Comparison of ENCODE assay signal across 28 cellular contexts in genomic region chr9:959914-960313, GRCh38. TPM values are rescaled to one million over a fixed set of nuclear protein-coding genes. Genes with fewer than 3 reads are reported as not detected.
"Had no signal": no experiment of that assay in that cellular context is flagged by ENCODE, and none has a peak within 500 bp of the region (broad histone marks: within the 10 kb centered on the region; RNA-seq: fewer than 3 reads in every experiment).

No MANE protein-coding gene starts in this region.

- DNase-seq: activated B cell treated with CpG ODN at 0.5 μM for 24 hours; activated CD4-positive, alpha-beta T cell treated with anti-CD3 and anti-CD28 coated beads for 4 hours; activated CD4-positive, alpha-beta T cell treated with anti-CD3 and anti-CD28 coated beads, Interleukin-2, amount 50 U/mL, for 48 hours; activated CD8-positive, alpha-beta memory T cell treated with anti-CD3 and anti-CD28 coated beads, Interleukin-2, amount 50 U/mL, for 48 hours; activated naive CD4-positive, alpha-beta T cell treated with Interleukin-2 at 50 U/mL for 16 hours; activated naive CD8-positive, alpha-beta T cell treated with anti-CD3 and anti-CD28 coated beads for 36 hours; activated T-cell treated with anti-CD3 and anti-CD28 coated beads, Interleukin-2, amount 50 U/mL, for 4 hours; amniotic stem cell; cerebellar nuclear complex; esophagus squamous epithelium; heart right ventricle; lower lobe of right lung; natural killer cell; retina; sigmoid colon; stimulated activated CD4-positive, alpha-beta T cell treated with anti-CD3 and anti-CD28 coated beads, Interleukin-2, amount 100 ng/mL, for 48 hours; stimulated activated naive CD4-positive, alpha-beta T cell; T1000; testis; upper lobe of left lung had no signal

- FAIRE-seq: keratinocyte had no signal

- H3K27ac Mint-ChIP-seq: activated B cell treated with CpG ODN at 0.5 μM for 24 hours; activated naive CD8-positive, alpha-beta T cell treated with anti-CD3 and anti-CD28 coated beads for 36 hours; activated T-helper 2 cell treated with anti-CD3 and anti-CD28 coated beads, Interferon-gamma antibody, Interleukin-2, Interleukin-4, amounts not matched to agents 10 μg/mL and 5 μg/mL and 100 μg/mL, durations not matched to agents 14 hours and 24 hours and 36 hours; natural killer cell; T-helper 1 cell treated with Interleukin-12 subunit alpha and Interleukin-12 subunit beta and Interleukin-4 antibody, amounts not matched to agents 30 μg/mL and 1 μg/mL, for 36 hours had no signal

- H3K9me3 Mint-ChIP-seq: activated B cell treated with CpG ODN at 0.5 μM for 24 hours; activated naive CD8-positive, alpha-beta T cell treated with anti-CD3 and anti-CD28 coated beads for 36 hours; activated T-cell treated with anti-CD3 and anti-CD28 coated beads, Interleukin-2, amount 50 U/mL, for 4 hours; activated T-helper 2 cell treated with anti-CD3 and anti-CD28 coated beads, Interferon-gamma antibody, Interleukin-2, Interleukin-4, amounts not matched to agents 10 μg/mL and 5 μg/mL and 100 μg/mL, durations not matched to agents 14 hours and 24 hours and 36 hours; natural killer cell; T-helper 1 cell treated with Interleukin-12 subunit alpha and Interleukin-12 subunit beta and Interleukin-4 antibody, amounts not matched to agents 30 μg/mL and 1 μg/mL, for 36 hours had no signal

- H3K4me1 ChIP-seq: heart right ventricle, lower lobe of right lung, sigmoid colon, testis, upper lobe of left lung had no signal

- ATAC-seq: activated T-cell treated with anti-CD3 and anti-CD28 coated beads, Interleukin-2, amount 50 U/mL, for 4 hours; heart right ventricle; left lobe of liver; lower lobe of right lung; natural killer cell had no signal

- H3K4me3 ChIP-seq: coronary artery, esophagus squamous epithelium, heart right ventricle, lower lobe of right lung, sigmoid colon, testis, upper lobe of left lung had no signal

- H3K36me3 ChIP-seq: esophagus squamous epithelium, heart right ventricle, lower lobe of right lung, sigmoid colon, upper lobe of left lung had no signal

- H3K27me3 ChIP-seq: testis, upper lobe of left lung had no signal

- H3K4me3 Mint-ChIP-seq: activated B cell treated with CpG ODN at 0.5 μM for 24 hours; activated naive CD8-positive, alpha-beta T cell treated with anti-CD3 and anti-CD28 coated beads for 36 hours; activated T-cell treated with anti-CD3 and anti-CD28 coated beads, Interleukin-2, amount 50 U/mL, for 4 hours; natural killer cell; T-helper 1 cell treated with Interleukin-12 subunit alpha and Interleukin-12 subunit beta and Interleukin-4 antibody, amounts not matched to agents 30 μg/mL and 1 μg/mL, for 36 hours had no signal

- H3K27ac ChIP-seq: coronary artery, esophagus squamous epithelium, heart right ventricle, lower lobe of right lung, sigmoid colon, testis, upper lobe of left lung had no signal

- H3K4me1 Mint-ChIP-seq: activated B cell treated with CpG ODN at 0.5 μM for 24 hours; activated naive CD8-positive, alpha-beta T cell treated with anti-CD3 and anti-CD28 coated beads for 36 hours; natural killer cell had no signal

- H3K9me3 ChIP-seq: esophagus squamous epithelium, heart right ventricle, lower lobe of right lung, sigmoid colon, testis, upper lobe of left lung had no signal

- H3K36me3 Mint-ChIP-seq: activated naive CD8-positive, alpha-beta T cell treated with anti-CD3 and anti-CD28 coated beads for 36 hours had no signal

RNA-seq across cellular contexts. Expression of gene DMRT3, which starts 16.5 kb away (rescaled TPM):
- total RNA-seq: activated B cell treated with CpG ODN at 0.5 μM for 24 hours; activated CD8-positive, alpha-beta memory T cell treated with anti-CD3 and anti-CD28 coated beads for 36 hours; activated naive CD8-positive, alpha-beta T cell treated with anti-CD3 and anti-CD28 coated beads for 36 hours; activated T-cell treated with anti-CD3 and anti-CD28 coated beads, Interleukin-2, amount 50 U/mL, for 4 hours; activated T-helper 2 cell treated with anti-CD3 and anti-CD28 coated beads, Interferon-gamma antibody, Interleukin-2, Interleukin-4, amounts not matched to agents 10 μg/mL and 5 μg/mL and 100 μg/mL, durations not matched to agents 14 hours and 24 hours and 36 hours; heart right ventricle; left lobe of liver; natural killer cell; osteoblast; posterior vena cava; sigmoid colon had no signal
- polyA plus RNA-seq: heart right ventricle, keratinocyte, sigmoid colon had no signal
